Comparison of ENCODE assay signal across 22 cellular contexts in the genomic region with DNA sequence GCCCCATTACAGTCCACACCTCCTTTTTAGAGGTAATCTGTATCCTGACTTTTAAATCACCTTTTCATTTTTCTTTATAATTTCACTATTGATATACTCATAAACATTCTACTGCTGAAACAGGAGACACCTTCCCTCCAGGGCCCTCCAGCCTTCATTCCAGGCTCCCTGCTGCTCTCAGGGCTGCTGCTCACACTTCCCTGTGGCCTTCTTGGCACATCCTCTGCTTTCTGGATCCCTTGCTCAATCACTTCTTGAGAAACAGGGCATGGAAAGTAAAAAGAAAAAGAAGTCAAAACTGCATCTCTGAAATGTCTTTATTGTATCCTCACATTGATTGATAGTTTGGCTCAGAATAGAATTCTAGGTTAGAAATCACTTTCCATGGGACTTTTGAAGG. TPM values are rescaled to one million over a fixed set of nuclear protein-coding genes. Genes with fewer than 3 reads are reported as not detected.
"Had no signal": no experiment of that assay in that cellular context is flagged by ENCODE, and none has a peak within 500 bp of the region (broad histone marks: within the 10 kb centered on the region; RNA-seq: fewer than 3 reads in every experiment).

No MANE protein-coding gene starts in this region.

- H3K9me3 Mint-ChIP-seq: activated CD4-positive, alpha-beta memory T cell treated with anti-CD3 and anti-CD28 coated beads for 36 hours; activated naive CD4-positive, alpha-beta T cell treated with anti-CD3 and anti-CD28 coated beads, Interleukin-2, amount 50 U/mL, for 24 hours; activated T-cell treated with anti-CD3 and anti-CD28 coated beads, Interleukin-2, amount 50 U/mL, for 4 hours; brain; central memory CD8-positive, alpha-beta T cell; effector memory CD8-positive, alpha-beta T cell; nephron; stimulated activated naive CD8-positive, alpha-beta T cell treated with anti-CD3 and anti-CD28 coated beads, Interleukin-15, Interleukin-2, amounts not matched to agents 100 ng/mL and 50 ng/mL, for 24 hours had no signal

- H3K9ac ChIP-seq: SK-N-SH had no signal

- H3K27ac Mint-ChIP-seq: activated CD4-positive, alpha-beta memory T cell treated with anti-CD3 and anti-CD28 coated beads for 36 hours; activated naive CD4-positive, alpha-beta T cell treated with anti-CD3 and anti-CD28 coated beads, Interleukin-2, amount 50 U/mL, for 24 hours; brain; effector memory CD8-positive, alpha-beta T cell; stimulated activated naive CD8-positive, alpha-beta T cell treated with anti-CD3 and anti-CD28 coated beads, Interleukin-15, Interleukin-2, amounts not matched to agents 100 ng/mL and 50 ng/mL, for 24 hours had no signal

- H3K36me3 Mint-ChIP-seq: activated CD4-positive, alpha-beta memory T cell treated with anti-CD3 and anti-CD28 coated beads for 36 hours; activated naive CD4-positive, alpha-beta T cell treated with anti-CD3 and anti-CD28 coated beads, Interleukin-2, amount 50 U/mL, for 24 hours; brain had no signal

- H3K4me3 Mint-ChIP-seq: activated CD4-positive, alpha-beta memory T cell treated with anti-CD3 and anti-CD28 coated beads for 36 hours; activated naive CD4-positive, alpha-beta T cell treated with anti-CD3 and anti-CD28 coated beads, Interleukin-2, amount 50 U/mL, for 24 hours; activated T-cell treated with anti-CD3 and anti-CD28 coated beads, Interleukin-2, amount 50 U/mL, for 4 hours; brain; central memory CD8-positive, alpha-beta T cell; effector memory CD8-positive, alpha-beta T cell; nephron; stimulated activated naive CD8-positive, alpha-beta T cell treated with anti-CD3 and anti-CD28 coated beads, Interleukin-15, Interleukin-2, amounts not matched to agents 100 ng/mL and 50 ng/mL, for 24 hours had no signal

- H3K4me3 ChIP-seq: upper lobe of left lung had no signal

- H3K27ac ChIP-seq: epithelial cell of prostate, upper lobe of left lung, WERI-Rb-1 had no signal

- H3K9me3 ChIP-seq: SK-N-SH, upper lobe of left lung had no signal

- H3K4me1 Mint-ChIP-seq: brain, nephron had no signal

- DNase-seq: activated effector memory CD4-positive, alpha-beta T cell treated with Interleukin-2 at 50 U/mL for 16 hours; activated T-cell treated with anti-CD3 and anti-CD28 coated beads, Interleukin-2, amount 50 U/mL, for 4 hours; amniotic stem cell; SK-N-SH; stimulated activated CD4-positive, alpha-beta T cell treated with anti-CD3 and anti-CD28 coated beads, Interleukin-4, amount 100 ng/mL, for 4 hours; T-helper 1 cell; upper lobe of left lung; WERI-Rb-1 had no signal

- H3K27me3 Mint-ChIP-seq: activated CD4-positive, alpha-beta memory T cell treated with anti-CD3 and anti-CD28 coated beads for 36 hours; activated naive CD4-positive, alpha-beta T cell treated with anti-CD3 and anti-CD28 coated beads, Interleukin-2, amount 50 U/mL, for 24 hours; brain; central memory CD8-positive, alpha-beta T cell; effector memory CD8-positive, alpha-beta T cell had no signal

- H3K9me2 ChIP-seq: SK-N-SH had no signal

- H3K36me3 ChIP-seq: upper lobe of left lung, WERI-Rb-1 had no signal

- H3K27me3 ChIP-seq: upper lobe of left lung had no signal

- H3K4me1 ChIP-seq: upper lobe of left lung had no signal

- H3K4me2 ChIP-seq: SK-N-SH had no signal

RNA-seq across cellular contexts. Expression of a gene that starts 19.3 kb away (rescaled TPM):
- total RNA-seq: activated CD4-positive, alpha-beta memory T cell treated with anti-CD3 and anti-CD28 coated beads for 36 hours; activated T-cell treated with anti-CD3 and anti-CD28 coated beads, Interleukin-2, amount 50 U/mL, for 4 hours; dermis blood vessel endothelial cell; fibroblast of villous mesenchyme; kidney epithelial cell; liver; osteocyte; skeletal muscle tissue; upper lobe of left lung had no signal
- polyA plus RNA-seq: liver, SK-N-SH had no signal
